In the genomic region with DNA sequence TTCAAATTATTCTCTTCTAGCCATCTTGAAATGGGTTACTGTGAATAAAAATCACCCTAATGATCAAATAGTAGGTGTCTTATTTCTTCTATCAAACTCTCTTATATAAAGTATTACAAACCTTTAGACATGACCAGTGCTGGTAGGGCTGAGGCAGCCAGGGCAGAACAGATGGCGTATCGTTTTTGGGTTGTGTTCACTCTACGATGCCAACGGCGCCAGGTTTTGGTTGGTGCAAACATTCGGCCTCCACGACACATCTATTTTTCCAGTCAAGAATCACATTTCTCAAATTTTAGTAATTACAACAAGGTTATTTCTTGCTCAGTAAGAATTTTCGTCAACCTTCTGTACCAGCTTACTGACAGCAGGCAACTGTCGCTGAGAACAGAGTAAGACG, we compare ENCODE assay signal across 11 cellular contexts. TPM values are rescaled to one million over a fixed set of nuclear protein-coding genes. Genes with fewer than 3 reads are reported as not detected.
DNase-seq lines count a peak whose midpoint lies in the region; ATAC-seq, FAIRE-seq and TF ChIP-seq lines count a peak whose summit lies in the region.
"Had no signal": no experiment of that assay in that cellular context is flagged by ENCODE, and none has a peak within 500 bp of the region (broad histone marks: within the 10 kb centered on the region; RNA-seq: fewer than 3 reads in every experiment).

No MANE protein-coding gene starts in this region.

- TF ChIP-seq CTCF in GM23338 (conservative IDR thresholded peaks at IDR 0.05; ENCODE audit: low read depth in 2 of 2), result no peak
- no peak for TF ChIP-seq CTCF in keratinocyte (optimal IDR thresholded peaks at IDR 0.05 in 1 of 3, IDR thresholded peaks at IDR 0.05 in 1 of 3, conservative IDR thresholded peaks at IDR 0.05 in 1 of 3; ENCODE audit: extremely low read depth in 1 of 3, insufficient read depth in 2 of 3, low read length in 3 of 3)
- TF ChIP-seq CTCF in upper lobe of left lung (IDR thresholded peaks at IDR 0.05), result no peak

- no peaks in the 10 kb centered on the region for H3K9me3 ChIP-seq in keratinocyte (ENCODE audit: control insufficient read depth, low read depth, low read length)
- no peaks in the 10 kb centered on the region for H3K9me3 ChIP-seq in upper lobe of left lung
- H3K9me3 ChIP-seq: heart left ventricle had no signal

- H3K9me1 ChIP-seq in keratinocyte (ENCODE audit: control insufficient read depth, extremely low read depth, insufficient read depth, low read length), result no peaks in the 10 kb centered on the region

- no peak for FAIRE-seq in keratinocyte (lab: Jason Lieb, UNC)

- no peak for TF ChIP-seq POLR2A in upper lobe of left lung (IDR thresholded peaks at IDR 0.05)

- dilution Hi-C loops in keratinocyte (cut with MboI; ENCODE audit: extremely low pct_ligation_motif_present, low sequenced_read_pairs), result no loop called here

- H3K36me3 Mint-ChIP-seq in GM23338 (ENCODE audit: low read depth), result peaks cover 71% of the 10 kb centered on the region
- peaks cover 79% of the 10 kb centered on the region for H3K36me3 Mint-ChIP-seq in activated naive CD8-positive, alpha-beta T cell treated with anti-CD3 and anti-CD28 coated beads, Interleukin-2, amount 50 U/mL, for 24 hours (ENCODE audit: low read depth)

- H3K9me2 ChIP-seq in GM23338 (ENCODE audit: insufficient read depth), result no peaks in the 10 kb centered on the region

- no peak for TF ChIP-seq EP300 in upper lobe of left lung (IDR thresholded peaks at IDR 0.05)

- peaks cover 50% of the 10 kb centered on the region for H3K36me3 ChIP-seq in ACC112 (ENCODE audit: insufficient read depth, low read length)
- H3K36me3 ChIP-seq in GM23338 (ENCODE audit: insufficient read depth), result peaks cover 60% of the 10 kb centered on the region
- peaks cover 29 to 45% of the 10 kb centered on the region in 2 experiments for H3K36me3 ChIP-seq in keratinocyte (ENCODE audit: control insufficient read depth in 2 of 2, extremely low read depth in 1 of 2, insufficient read depth in 2 of 2, low read length in 2 of 2)
- peaks cover 33 to 56% (median 47%) of the 10 kb centered on the region in 4 donors for H3K36me3 ChIP-seq in upper lobe of left lung

- H3K9ac ChIP-seq in keratinocyte (ENCODE audit: control insufficient read depth, extremely low read depth, insufficient read depth, low read length), result peak overlapping the region; percentile 98

- peak overlapping the region; percentile 92 for H3K27ac Mint-ChIP-seq in GM23338
- peak overlapping the region; percentile 99 for H3K27ac Mint-ChIP-seq in activated naive CD8-positive, alpha-beta T cell treated with anti-CD3 and anti-CD28 coated beads, Interleukin-2, amount 50 U/mL, for 24 hours

- 79% methylated on average over 10 of the region's 10 CpGs for WGBS in upper lobe of left lung, 2 donors

- H3K4me1 Mint-ChIP-seq in GM23338, result peaks cover 27% of the 10 kb centered on the region; the same call in 2 of the 3 replicates
- H3K4me1 Mint-ChIP-seq in activated naive CD8-positive, alpha-beta T cell treated with anti-CD3 and anti-CD28 coated beads, Interleukin-2, amount 50 U/mL, for 24 hours, result peaks cover 66% of the 10 kb centered on the region

- peaks cover 11% of the 10 kb centered on the region for H3K27me3 Mint-ChIP-seq in GM23338 (ENCODE audit: insufficient read depth, low read depth, poor library complexity)
- H3K27me3 Mint-ChIP-seq in activated naive CD8-positive, alpha-beta T cell treated with anti-CD3 and anti-CD28 coated beads, Interleukin-2, amount 50 U/mL, for 24 hours, result no peaks in the 10 kb centered on the region

- H3K4me3 ChIP-seq in ACC112 (ENCODE audit: low read depth, low read length), result peak overlapping the region; percentile 97
- peak overlapping the region; percentile 100 for H3K4me3 ChIP-seq in GM23338
- H3K4me3 ChIP-seq in keratinocyte (ENCODE audit: control insufficient read depth in 2 of 3, extremely low read depth in 1 of 3, insufficient read depth in 2 of 3, low read depth in 1 of 3, low read length in 3 of 3), result peak overlapping the region; percentile 89 to 99 (median 98)
- H3K4me3 ChIP-seq in upper lobe of left lung, result peak overlapping the region in 1 of 4 donors; percentile 79

- peaks cover 31% of the 10 kb centered on the region for H4K20me1 ChIP-seq in GM23338 (replicated peaks; ENCODE audit: insufficient read depth)
- peaks cover 19% of the 10 kb centered on the region for H4K20me1 ChIP-seq in keratinocyte (ENCODE audit: control insufficient read depth, extremely low read depth, insufficient read depth, low read length)

- H3K27me3 ChIP-seq in ACC112 (ENCODE audit: insufficient read depth, low read length) (no peaks in the 10 kb centered on the region), GM23338 (ENCODE audit: insufficient read depth) (no peaks in the 10 kb centered on the region), keratinocyte (ENCODE audit: control insufficient read depth, extremely low read depth, insufficient read depth, low read length) (no peaks in the 10 kb centered on the region), upper lobe of left lung (no peaks in the 10 kb centered on the region)
- H3K27me3 ChIP-seq: heart left ventricle had no signal

- H3K4me1 ChIP-seq in ACC112 (ENCODE audit: control insufficient read depth, insufficient read depth, low read length, unreplicated experiment), result peaks cover 23% of the 10 kb centered on the region
- peaks cover 26% of the 10 kb centered on the region for H3K4me1 ChIP-seq in GM23338 (ENCODE audit: insufficient read depth)
- peaks cover 17% of the 10 kb centered on the region for H3K4me1 ChIP-seq in keratinocyte (ENCODE audit: control insufficient read depth, extremely low read depth, insufficient read depth, low read length)
- peaks cover 20 to 45% (median 24%) of the 10 kb centered on the region in 4 donors for H3K4me1 ChIP-seq in upper lobe of left lung

- DNase-seq in GM23338 (ENCODE audit: low spot score) (no peak), keratinocyte (ENCODE audit: low read depth, low spot score) (no peak), NCI-H2029 treated with DMSO at 0.1 percent for 48 hours (lab: John Stamatoyannopoulos, UW) (no peak), NCI-H1436 treated with DMSO at 0.1 percent for 48 hours (lab: John Stamatoyannopoulos, UW) (no peak), upper lobe of left lung (no peak), NCI-H345 (lab: John Stamatoyannopoulos, UW) (no peak)
- DNase-seq in activated naive CD8-positive, alpha-beta T cell treated with anti-CD3 and anti-CD28 coated beads, Interleukin-2, amount 50 U/mL, for 24 hours, result no peak
- DNase-seq: GF-D8, heart left ventricle, NCI-H2171 treated with DMSO at 0.1 percent for 48 hours had no signal

- H3K27ac ChIP-seq in ACC112 (ENCODE audit: low read depth, low read length) (peak overlapping the region; percentile 95), GM23338 (ENCODE audit: low read depth) (peak overlapping the region; percentile 81), keratinocyte (ENCODE audit: control insufficient read depth, insufficient read depth, low read length) (peak overlapping the region; percentile 99), upper lobe of left lung (no peak overlapping the region)

- H3K9me3 Mint-ChIP-seq in GM23338, result no peaks in the 10 kb centered on the region; the same call in 2 of the 3 replicates
- no peaks in the 10 kb centered on the region for H3K9me3 Mint-ChIP-seq in activated naive CD8-positive, alpha-beta T cell treated with anti-CD3 and anti-CD28 coated beads, Interleukin-2, amount 50 U/mL, for 24 hours

- peaks cover 67% of the 10 kb centered on the region for H3K79me2 ChIP-seq in ACC112 (ENCODE audit: control insufficient read depth, insufficient read depth, low read length, unreplicated experiment)
- peaks cover 62% of the 10 kb centered on the region for H3K79me2 ChIP-seq in GM23338 (replicated peaks; ENCODE audit: insufficient read depth)
- peaks cover 68% of the 10 kb centered on the region for H3K79me2 ChIP-seq in keratinocyte (ENCODE audit: control insufficient read depth, insufficient read depth, low read length)

- ATAC-seq in GM23338, result no peak
- ATAC-seq in activated naive CD8-positive, alpha-beta T cell treated with anti-CD3 and anti-CD28 coated beads, Interleukin-2, amount 50 U/mL, for 24 hours, result no peak
- ATAC-seq in upper lobe of left lung (ENCODE audit: low FRiP score in 2 of 2), result no peak
- ATAC-seq: heart left ventricle had no signal

- H2AFZ ChIP-seq in ACC112 (ENCODE audit: low read length, unreplicated experiment) (no peak overlapping the region), GM23338 (no peak overlapping the region), keratinocyte (ENCODE audit: control insufficient read depth, low read length) (no peak overlapping the region)

- peaks cover 65% of the 10 kb centered on the region for H3F3A ChIP-seq in GM23338 (replicated peaks; ENCODE audit: low read depth)

- peak overlapping the region; percentile 98 for H3K4me3 Mint-ChIP-seq in GM23338
- H3K4me3 Mint-ChIP-seq in activated naive CD8-positive, alpha-beta T cell treated with anti-CD3 and anti-CD28 coated beads, Interleukin-2, amount 50 U/mL, for 24 hours, result peak overlapping the region; percentile 100

- peak overlapping the region; percentile 100 for H3K4me2 ChIP-seq in GM23338
- H3K4me2 ChIP-seq in keratinocyte (ENCODE audit: control insufficient read depth, extremely low read depth, insufficient read depth, low read depth, low read length), result peak overlapping the region; percentile 92

RNA-seq across cellular contexts. Expression of a gene that starts 2.2 kb away (rescaled TPM):
- 4,842 and 6,082 TPM in 2 replicates for total RNA-seq in GM23338 (2014; rRNA removed; shearing (Covaris generic))
- polyA plus RNA-seq in GM23338 (2016; fragmentation: Nextera tagmentation; extraction: Ambion mirVana) (2,989 and 3,203 TPM in 2 replicates), keratinocyte (4,775 to 5,343 TPM (median 4,989 TPM) in 3 replicates)
- 1,839 TPM for polyA plus RNA-seq in keratinocyte (2011; ENCODE audit: low read depth)
- 5,273 and 5,283 TPM in 2 replicates for polyA plus RNA-seq in keratinocyte (2011; cell fraction: cytosol; rRNA removed)
- polyA plus RNA-seq in keratinocyte (2011; cell fraction: nucleus; rRNA removed), result 1,423 and 1,500 TPM in 2 replicates
- polyA plus RNA-seq in keratinocyte (2012; ENCODE audit: low replicate concordance), result 4,114 and 4,154 TPM in 2 replicates
- polyA minus RNA-seq in keratinocyte, result 3,166 to 4,283 TPM (median 3,515 TPM) in 3 replicates
- polyA minus RNA-seq in keratinocyte (2011; cell fraction: cytosol; rRNA and poly(A)+ RNA removed), result 2,751 TPM
- polyA minus RNA-seq in keratinocyte (2011; cell fraction: nucleus; rRNA and poly(A)+ RNA removed), result 518 and 680 TPM in 2 replicates
- 1,000 to 10,000 TPM in 5 of 6 donors, 100 to 1,000 TPM in 1; 807 to 2,526 (median 1,681) TPM for total RNA-seq in upper lobe of left lung

RNA-seq across cellular contexts. Expression of a gene that starts 2.6 kb away (rescaled TPM):
- total RNA-seq in GM23338 (2014; rRNA removed; shearing (Covaris generic)), result 61.5 and 64.1 TPM in 2 replicates
- polyA plus RNA-seq in GM23338 (2016; fragmentation: Nextera tagmentation; extraction: Ambion mirVana), result 49.5 and 51.0 TPM in 2 replicates
- polyA plus RNA-seq in keratinocyte, result 15.6 to 34.9 TPM (median 17.8 TPM) in 3 replicates
- 13.9 TPM for polyA plus RNA-seq in keratinocyte (2011; ENCODE audit: low read depth)
- 11.6 and 19.9 TPM in 2 replicates for polyA plus RNA-seq in keratinocyte (2011; cell fraction: cytosol; rRNA removed)
- 16.0 and 17.3 TPM in 2 replicates for polyA plus RNA-seq in keratinocyte (2011; cell fraction: nucleus; rRNA removed)
- polyA plus RNA-seq in keratinocyte (2012; ENCODE audit: low replicate concordance), result 4.2 and 15.4 TPM in 2 replicates
- polyA minus RNA-seq in keratinocyte, result 7.3 to 33.6 TPM (median 7.8 TPM) in 3 replicates
- polyA minus RNA-seq in keratinocyte (2011; cell fraction: cytosol; rRNA and poly(A)+ RNA removed), result 10.0 TPM
- polyA minus RNA-seq in keratinocyte (2011; cell fraction: nucleus; rRNA and poly(A)+ RNA removed), result 7.5 and 16.2 TPM in 2 replicates
- 1 to 10 TPM in 5 of 6 donors, under 1 TPM in 1; 0.33 to 6.3 (median 5.1) TPM for total RNA-seq in upper lobe of left lung

RNA-seq across cellular contexts. Expression of a gene that starts 4.9 kb away (rescaled TPM):
- total RNA-seq in GM23338 (2014; rRNA removed; shearing (Covaris generic)), result 17.4 and 21.2 TPM in 2 replicates
- polyA plus RNA-seq in GM23338 (2016; fragmentation: Nextera tagmentation; extraction: Ambion mirVana) (41.1 and 43.2 TPM in 2 replicates), keratinocyte (9.6 to 20.6 TPM (median 16.1 TPM) in 3 replicates)
- 14.1 TPM for polyA plus RNA-seq in keratinocyte (2011; ENCODE audit: low read depth)
- polyA plus RNA-seq in keratinocyte (2011; cell fraction: cytosol; rRNA removed), result 15.9 and 17.5 TPM in 2 replicates
- 6.5 and 7.5 TPM in 2 replicates for polyA plus RNA-seq in keratinocyte (2011; cell fraction: nucleus; rRNA removed)
- 11.8 and 22.9 TPM in 2 replicates for polyA plus RNA-seq in keratinocyte (2012; ENCODE audit: low replicate concordance)
- 1.8 to 9.0 TPM (median 7.2 TPM) in 3 replicates for polyA minus RNA-seq in keratinocyte
- polyA minus RNA-seq in keratinocyte (2011; cell fraction: cytosol; rRNA and poly(A)+ RNA removed), result 7.9 TPM
- polyA minus RNA-seq in keratinocyte (2011; cell fraction: nucleus; rRNA and poly(A)+ RNA removed), result 0.93 and 1.6 TPM in 2 replicates
- 10 to 100 TPM; 19.0 to 35.1 (median 25.5) TPM for total RNA-seq in upper lobe of left lung

Comparison
In these comparisons a context has a peak if more than half of its experiments do, and no peak if none do; other contexts are left out.
1. H3K27ac ChIP-seq: peak in ACC112 (single experiment), GM23338 (single experiment) and keratinocyte (single experiment); none in upper lobe of left lung (0 of 4).